19 cellular contexts compared by ENCODE assay signal in the genomic region with DNA sequence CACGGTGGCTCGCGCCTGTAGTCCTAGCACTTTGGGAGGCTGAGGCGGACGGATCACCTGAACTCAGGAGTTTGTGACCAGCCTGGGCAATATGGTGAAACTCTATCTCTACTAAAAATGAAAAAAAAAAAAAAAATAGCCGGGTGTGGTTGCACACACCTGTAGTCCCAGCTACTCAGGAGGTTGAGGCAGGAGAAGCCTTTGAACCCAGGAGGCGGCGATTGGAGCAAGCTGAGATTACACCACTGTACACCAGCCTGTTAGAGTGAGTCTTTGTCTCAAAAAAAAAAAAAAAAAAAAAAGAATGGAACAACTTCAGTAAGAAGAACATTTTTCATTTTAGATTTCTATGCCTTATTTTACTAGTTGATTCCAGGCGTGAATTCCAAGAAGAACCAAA. TPM values are rescaled to one million over a fixed set of nuclear protein-coding genes. Genes with fewer than 3 reads are reported as not detected.
DNase-seq lines count a peak whose midpoint lies in the region; ATAC-seq, FAIRE-seq and TF ChIP-seq lines count a peak whose summit lies in the region.
"Had no signal": no experiment of that assay in that cellular context is flagged by ENCODE, and none has a peak within 500 bp of the region (broad histone marks: within the 10 kb centered on the region; RNA-seq: fewer than 3 reads in every experiment).

No MANE protein-coding gene starts in this region.

- peaks cover 34% of the 10 kb centered on the region for H3K4me1 Mint-ChIP-seq in activated T-cell treated with anti-CD3 and anti-CD28 coated beads, Interleukin-2, amount 50 U/mL, for 72 hours (ENCODE audit: low read depth)
- H3K4me1 Mint-ChIP-seq in IgD-negative memory B cell = peaks cover 7 to 17% (median 11%) of the 10 kb centered on the region in 3 donors
- H3K4me1 Mint-ChIP-seq in stimulated activated memory B cell treated with anti-CD40 and anti-IgM and Interleukin-4, amounts not matched to agents 10 μg/mL and 1 μg/mL and 100 μg/mL, for 72 hours = peaks cover 20% of the 10 kb centered on the region

- BruUV-seq in GM12878 (replicated peaks; lab: Mats Ljungman, UMichigan) = no TSS peak

- ATAC-seq in activated T-cell treated with anti-CD3 and anti-CD28 coated beads, Interleukin-2, amount 50 U/mL, for 72 hours (replicated peaks in 1 of 2) = no peak
- no peak for ATAC-seq in GM12878
- ATAC-seq in stimulated activated memory B cell treated with anti-CD40 and anti-IgM and Interleukin-4, amounts not matched to agents 10 μg/mL and 1 μg/mL and 100 μg/mL, for 72 hours = no peak
- no peak for ATAC-seq in HG02973 (IDR thresholded peaks at IDR 0.05; ENCODE audit: unreplicated experiment)
- ATAC-seq: activated CD4-positive, CD25-positive, alpha-beta regulatory T cell treated with anti-CD3 and anti-CD28 coated beads, Interleukin-2, amount 50 U/mL, for 24 hours; K562; pancreas had no signal

- no peaks in the 10 kb centered on the region for H3K9me3 Mint-ChIP-seq in activated T-cell treated with anti-CD3 and anti-CD28 coated beads, Interleukin-2, amount 50 U/mL, for 72 hours
- H3K9me3 Mint-ChIP-seq in IgD-negative memory B cell = no peaks in the 10 kb centered on the region
- H3K9me3 Mint-ChIP-seq in stimulated activated memory B cell treated with anti-CD40 and anti-IgM and Interleukin-4, amounts not matched to agents 10 μg/mL and 1 μg/mL and 100 μg/mL, for 72 hours = no peaks in the 10 kb centered on the region

- peaks cover 4 to 7% of the 10 kb centered on the region in 2 experiments; a peak in 3 of 4 replicates for H3K36me3 ChIP-seq in GM12878 (ENCODE audit: control insufficient read depth in 2 of 2, insufficient read depth in 2 of 2, low read length in 1 of 2)
- peaks cover 7 to 9% of the 10 kb centered on the region in 2 donors for H3K36me3 ChIP-seq in small intestine (ENCODE audit: control insufficient read depth in 2 of 2, insufficient read depth in 2 of 2, low read length in 2 of 2)
- H3K36me3 ChIP-seq: uterus had no signal

- H3K9me3 ChIP-seq in GM12878 (replicated peaks; ENCODE audit: control insufficient read depth, insufficient read depth, low read length) (no peaks in the 10 kb centered on the region), small intestine (ENCODE audit: control insufficient read depth, low read depth) (no peaks in the 10 kb centered on the region)
- H3K9me3 ChIP-seq: pancreas, SJCRH30, uterus had no signal

- TF ChIP-seq CTCF in GM12878 (IDR thresholded peaks at IDR 0.05 in 2 of 3, conservative IDR thresholded peaks at IDR 0.05 in 1 of 3; ENCODE audit: control insufficient read depth in 2 of 3, extremely low read depth in 1 of 3, insufficient read depth in 1 of 3, low read depth in 3 of 3, low read length in 3 of 3) = no peak

- no peak for DNase-seq in activated T-cell treated with anti-CD3 and anti-CD28 coated beads, Interleukin-2, amount 50 U/mL, for 72 hours
- DNase-seq in activated T-cell treated with anti-CD3 and anti-CD28 coated beads for 4 hours (no peak), GM12878 (ENCODE audit: low read depth, low spot score) (no peak), small intestine (peak; percentile 92), NCI-H128 (lab: John Stamatoyannopoulos, UW; ENCODE audit: unreplicated experiment) (no peak)
- DNase-seq: ACHN; NCI-H187 treated with DMSO at 0.1 percent for 48 hours; pancreas; PC-9; SJCRH30; stimulated activated CD4-positive, alpha-beta T cell treated with anti-CD3 and anti-CD28 coated beads, Interleukin-1b, Interleukin-23, amount 100 ng/mL, for 48 hours; uterus had no signal

- RAD21 ChIA-PET in GM12878 (lab: Charles Lee; ENCODE audit: unreplicated experiment) = interaction anchor here (1.1 to 1.3 kb wide), 2 partner anchors 93 to 247 kb away, joined by 3 to 5 read pairs; no protein-coding TSS in a partner anchor

- H3K27ac ChIP-seq in GM12878 (ENCODE audit: control insufficient read depth, insufficient read depth) (no peak overlapping the region), small intestine (ENCODE audit: low read depth in 1 of 2, low read length in 1 of 2) (peak overlapping the region in 1 of 2 donors; percentile 64)
- H3K27ac ChIP-seq: pancreas, PC-9, SJCRH30, uterus had no signal

- H3K4me3 Mint-ChIP-seq in activated T-cell treated with anti-CD3 and anti-CD28 coated beads, Interleukin-2, amount 50 U/mL, for 72 hours = no peak overlapping the region
- H3K4me3 Mint-ChIP-seq in IgD-negative memory B cell = peak overlapping the region in 2 of 4 donors; percentile 57 to 96
- no peak overlapping the region for H3K4me3 Mint-ChIP-seq in stimulated activated memory B cell treated with anti-CD40 and anti-IgM and Interleukin-4, amounts not matched to agents 10 μg/mL and 1 μg/mL and 100 μg/mL, for 72 hours

- no peak for TF ChIP-seq POLR2A in GM12878 (IDR thresholded peaks at IDR 0.05; ENCODE audit: low read depth, low read length)

- H3K27me3 ChIP-seq in GM12878 (replicated peaks in 1 of 2; ENCODE audit: control insufficient read depth in 2 of 2, insufficient read depth in 2 of 2, low read length in 1 of 2) (no peaks in the 10 kb centered on the region), small intestine (ENCODE audit: control insufficient read depth in 2 of 2, insufficient read depth in 2 of 2, low read length in 2 of 2) (no peaks in the 10 kb centered on the region)
- H3K27me3 ChIP-seq: pancreas, SJCRH30, uterus had no signal

- no peak overlapping the region for H3K4me2 ChIP-seq in GM12878 (ENCODE audit: control insufficient read depth, insufficient read depth)
- H3K4me2 ChIP-seq: PC-9 had no signal

- peak overlapping the region; percentile 42 for H3K27ac Mint-ChIP-seq in activated T-cell treated with anti-CD3 and anti-CD28 coated beads, Interleukin-2, amount 50 U/mL, for 72 hours
- H3K27ac Mint-ChIP-seq in IgD-negative memory B cell = peak overlapping the region in 2 of 3 donors; percentile 42 to 59
- no peak overlapping the region for H3K27ac Mint-ChIP-seq in stimulated activated memory B cell treated with anti-CD40 and anti-IgM and Interleukin-4, amounts not matched to agents 10 μg/mL and 1 μg/mL and 100 μg/mL, for 72 hours

- CTCF ChIA-PET in GM12878 (lab: Yijun Ruan, JAX) = interaction anchor here (0.7 to 12.2 kb wide), 7 partner anchors 8 to 246 kb away, joined by 3 to 293 read pairs (median 3); a partner anchor contains a TSS

- H3K79me2 ChIP-seq in GM12878 (ENCODE audit: control insufficient read depth, insufficient read depth, low read length) = peaks cover 37% of the 10 kb centered on the region

- H3K4me3 ChIP-seq in GM12878 = no peak overlapping the region
- H3K4me3 ChIP-seq in small intestine (ENCODE audit: low read depth in 1 of 2, low read length in 2 of 2) = no peak overlapping the region
- H3K4me3 ChIP-seq: K562, pancreas, PC-9, SJCRH30, uterus had no signal

- SMC1A ChIA-PET in GM12878 (lab: Charles Lee; ENCODE audit: uncharacterized antibody, unreplicated experiment) = interaction anchor here (1.0 kb wide), 1 partner anchor 217 kb away, joined by 3 read pairs; no protein-coding TSS in a partner anchor

- H3K36me3 Mint-ChIP-seq in activated T-cell treated with anti-CD3 and anti-CD28 coated beads, Interleukin-2, amount 50 U/mL, for 72 hours (ENCODE audit: insufficient read depth in 2 of 2) = peaks cover 10 to 20% of the 10 kb centered on the region in 2 donors
- no peaks in the 10 kb centered on the region for H3K36me3 Mint-ChIP-seq in IgD-negative memory B cell
- peaks cover 15% of the 10 kb centered on the region for H3K36me3 Mint-ChIP-seq in stimulated activated memory B cell treated with anti-CD40 and anti-IgM and Interleukin-4, amounts not matched to agents 10 μg/mL and 1 μg/mL and 100 μg/mL, for 72 hours

- FAIRE-seq in GM12878 (lab: Jason Lieb, UNC) (no peak), small intestine (lab: Jason Lieb, UNC) (no peak)
- FAIRE-seq: bronchial epithelial cell, endothelial cell of umbilical vein, K562, pancreas had no signal

- H3K4me1 ChIP-seq in GM12878 (ENCODE audit: control insufficient read depth, insufficient read depth, low read length) = no peaks in the 10 kb centered on the region; the same call in 1 of the 2 replicates
- no peaks in the 10 kb centered on the region for H3K4me1 ChIP-seq in small intestine (ENCODE audit: control insufficient read depth in 2 of 2, insufficient read depth in 1 of 2, low read depth in 1 of 2, low read length in 1 of 2)
- H3K4me1 ChIP-seq: SJCRH30, uterus had no signal

- no peak for TF ChIP-seq RAD21 in GM12878 (IDR thresholded peaks at IDR 0.05; ENCODE audit: insufficient read depth, low read depth, low read length)

- H3K9ac ChIP-seq in GM12878 (ENCODE audit: control insufficient read depth, insufficient read depth, low read length) = peak overlapping the region; percentile 9; the same call in 1 of the 2 replicates

- no peak for TF ChIP-seq EP300 in GM12878 (IDR thresholded peaks at IDR 0.05; ENCODE audit: borderline replicate concordance in 1 of 2, control insufficient read depth in 1 of 2, low read depth in 2 of 2, low read length in 2 of 2)

- H4K20me1 ChIP-seq in GM12878 (ENCODE audit: control insufficient read depth, insufficient read depth) = no peaks in the 10 kb centered on the region

- POLR2A ChIA-PET in GM12878 (lab: Charles Lee) = no interaction called here

- intact Hi-C loops in GM12878 (cut with micrococcal nuclease; ENCODE audit: unreplicated experiment) = no loop called here

- in situ Hi-C loops in GM12878 (cut with MboI) = no loop called here

- no peaks in the 10 kb centered on the region for H3K27me3 Mint-ChIP-seq in activated T-cell treated with anti-CD3 and anti-CD28 coated beads, Interleukin-2, amount 50 U/mL, for 72 hours (ENCODE audit: low read depth)
- no peaks in the 10 kb centered on the region for H3K27me3 Mint-ChIP-seq in IgD-negative memory B cell
- no peaks in the 10 kb centered on the region for H3K27me3 Mint-ChIP-seq in stimulated activated memory B cell treated with anti-CD40 and anti-IgM and Interleukin-4, amounts not matched to agents 10 μg/mL and 1 μg/mL and 100 μg/mL, for 72 hours

- H2AFZ ChIP-seq in GM12878 (ENCODE audit: control insufficient read depth, low read depth, low read length) = no peak overlapping the region
- H2AFZ ChIP-seq: PC-9 had no signal

- WGBS in GM12878 (ENCODE audit: insufficient coverage, insufficient replicate concordance, low lambda C conversion rate, missing lambda C conversion rate) = 97% methylated on average over 9 of the region's 9 CpGs
- WGBS in small intestine, 3 donors = 31 to 69% (median 37%) methylated on average over 9 of the region's 9 CpGs

RNA-seq across cellular contexts. Expression of a gene that starts 2.7 kb away (rescaled TPM):
- total RNA-seq in activated T-cell treated with anti-CD3 and anti-CD28 coated beads, Interleukin-2, amount 50 U/mL, for 72 hours = 100 to 1,000 TPM in 1 of 2 donors, 10 to 100 TPM in 1; 88.3 to 114 TPM
- polyA plus RNA-seq in IgD-negative memory B cell (32.3 TPM), GM12878 (2011; rRNA removed) (80.8 and 92.9 TPM in 2 replicates), GM12878 (2014; fragmentation: Illumina TruSeq; extraction: Trizol) (59.6 and 65.9 TPM in 2 replicates), GM12878 (2014; fragmentation: Nextera tagmentation; extraction: Ambion mirVana) (100 to 1,000 TPM; 127 to 135 TPM), GM12878 (2014; rRNA removed) (83.2 and 87.8 TPM in 2 replicates), GM12878 (2016; fragmentation: Nextera tagmentation; extraction: Ambion mirVana) (100 to 1,000 TPM; 103 to 104 TPM), small intestine (10 to 100 TPM; 39.4 to 49.6 (median 46.3) TPM)
- 89.4 and 98.6 TPM in 2 replicates for total RNA-seq in GM12878 (2013; cell fraction: nucleolus; rRNA removed)
- total RNA-seq in GM12878 (2014; rRNA removed) (47.1 and 57.8 TPM in 2 replicates), GM12878 (2014; rRNA removed; fragmentation: Illumina TruSeq; extraction: Trizol) (52.9 and 54.0 TPM in 2 replicates), GM12878 (2021) (82.5 and 97.9 TPM in 2 replicates)
- 58.6 TPM for polyA plus RNA-seq in GM12878 (2011; ENCODE audit: low read depth)
- 112 and 130 TPM in 2 replicates for polyA plus RNA-seq in GM12878 (2011; cell fraction: cytosol; rRNA removed)
- polyA plus RNA-seq in GM12878 (2011; cell fraction: nucleus; rRNA removed) = 362 and 389 TPM in 2 replicates
- 37.7 and 46.3 TPM in 2 replicates for polyA plus RNA-seq in GM12878 (2012)
- 80.2 and 80.8 TPM in 2 replicates for polyA minus RNA-seq in GM12878 (2011; rRNA and poly(A)+ RNA removed)
- 24.1 and 34.9 TPM in 2 replicates for polyA minus RNA-seq in GM12878 (2011; cell fraction: cytosol; rRNA and poly(A)+ RNA removed)
- polyA minus RNA-seq in GM12878 (2011; cell fraction: nucleus; rRNA and poly(A)+ RNA removed) = 54.2 and 98.1 TPM in 2 replicates

RNA-seq across cellular contexts. Expression of a gene that starts 25.4 kb away (rescaled TPM):
- total RNA-seq in activated T-cell treated with anti-CD3 and anti-CD28 coated beads, Interleukin-2, amount 50 U/mL, for 72 hours = 100 to 1,000 TPM; 361 to 368 TPM
- polyA plus RNA-seq in IgD-negative memory B cell (391 TPM), GM12878 (2011; rRNA removed) (603 and 801 TPM in 2 replicates), GM12878 (2014; fragmentation: Illumina TruSeq; extraction: Trizol) (265 and 335 TPM in 2 replicates), GM12878 (2014; fragmentation: Nextera tagmentation; extraction: Ambion mirVana) (100 to 1,000 TPM; 709 to 767 TPM), GM12878 (2014; rRNA removed) (232 and 249 TPM in 2 replicates), GM12878 (2016; fragmentation: Nextera tagmentation; extraction: Ambion mirVana) (100 to 1,000 TPM; 755 to 803 TPM), small intestine (10 to 100 TPM; 64.3 to 76.1 (median 67.8) TPM)
- 19.8 and 21.3 TPM in 2 replicates for total RNA-seq in GM12878 (2013; cell fraction: nucleolus; rRNA removed)
- total RNA-seq in GM12878 (2014; rRNA removed) (163 and 207 TPM in 2 replicates), GM12878 (2014; rRNA removed; fragmentation: Illumina TruSeq; extraction: Trizol) (312 and 322 TPM in 2 replicates), GM12878 (2021) (506 and 514 TPM in 2 replicates)
- polyA plus RNA-seq in GM12878 (2011; ENCODE audit: low read depth) = 65.4 TPM
- 90.6 and 121 TPM in 2 replicates for polyA plus RNA-seq in GM12878 (2011; cell fraction: cytosol; rRNA removed)
- polyA plus RNA-seq in GM12878 (2011; cell fraction: nucleus; rRNA removed) = 80.5 and 124 TPM in 2 replicates
- 224 and 225 TPM in 2 replicates for polyA plus RNA-seq in GM12878 (2012)
- 63.9 and 102 TPM in 2 replicates for polyA minus RNA-seq in GM12878 (2011; rRNA and poly(A)+ RNA removed)
- 148 and 173 TPM in 2 replicates for polyA minus RNA-seq in GM12878 (2011; cell fraction: cytosol; rRNA and poly(A)+ RNA removed)
- 13.5 and 14.2 TPM in 2 replicates for polyA minus RNA-seq in GM12878 (2011; cell fraction: nucleus; rRNA and poly(A)+ RNA removed)

RNA-seq across cellular contexts. Expression of a gene that starts 53.2 kb away (rescaled TPM):
- total RNA-seq in activated T-cell treated with anti-CD3 and anti-CD28 coated beads, Interleukin-2, amount 50 U/mL, for 72 hours = 10 to 100 TPM; 77.1 to 80.9 TPM
- polyA plus RNA-seq in IgD-negative memory B cell (27.8 TPM), GM12878 (2011; rRNA removed) (26.2 and 34.9 TPM in 2 replicates), GM12878 (2014; fragmentation: Illumina TruSeq; extraction: Trizol) (31.7 and 41.3 TPM in 2 replicates), GM12878 (2014; fragmentation: Nextera tagmentation; extraction: Ambion mirVana) (1 to 10 TPM; 7.0 to 8.1 TPM), GM12878 (2014; rRNA removed) (36.4 and 40.2 TPM in 2 replicates), GM12878 (2016; fragmentation: Nextera tagmentation; extraction: Ambion mirVana) (10 to 100 TPM; 33.0 to 36.3 TPM), small intestine (10 to 100 TPM; 17.6 to 22.7 (median 22.1) TPM)
- total RNA-seq in GM12878 (2013; cell fraction: nucleolus; rRNA removed) = 70.6 and 92.6 TPM in 2 replicates
- total RNA-seq in GM12878 (2014; rRNA removed) (19.6 and 20.7 TPM in 2 replicates), GM12878 (2014; rRNA removed; fragmentation: Illumina TruSeq; extraction: Trizol) (13.5 and 14.3 TPM in 2 replicates), GM12878 (2021) (52.1 and 57.5 TPM in 2 replicates)
- 34.9 TPM for polyA plus RNA-seq in GM12878 (2011; ENCODE audit: low read depth)
- 25.9 and 26.0 TPM in 2 replicates for polyA plus RNA-seq in GM12878 (2011; cell fraction: cytosol; rRNA removed)
- 244 and 300 TPM in 2 replicates for polyA plus RNA-seq in GM12878 (2011; cell fraction: nucleus; rRNA removed)
- 51.0 and 62.2 TPM in 2 replicates for polyA plus RNA-seq in GM12878 (2012)
- polyA minus RNA-seq in GM12878 (2011; rRNA and poly(A)+ RNA removed) = 50.4 and 73.4 TPM in 2 replicates
- polyA minus RNA-seq in GM12878 (2011; cell fraction: cytosol; rRNA and poly(A)+ RNA removed) = 9.0 and 14.0 TPM in 2 replicates
- 39.3 and 49.0 TPM in 2 replicates for polyA minus RNA-seq in GM12878 (2011; cell fraction: nucleus; rRNA and poly(A)+ RNA removed)

RNA-seq across cellular contexts. Expression of a gene that starts 53.5 kb away (rescaled TPM):
- 10 to 100 TPM; 42.8 to 43.0 TPM for total RNA-seq in activated T-cell treated with anti-CD3 and anti-CD28 coated beads, Interleukin-2, amount 50 U/mL, for 72 hours
- polyA plus RNA-seq in IgD-negative memory B cell = 101 TPM
- 40.8 and 41.5 TPM in 2 replicates for total RNA-seq in GM12878 (2013; cell fraction: nucleolus; rRNA removed)
- total RNA-seq in GM12878 (2014; rRNA removed) = 105 and 117 TPM in 2 replicates
- total RNA-seq in GM12878 (2014; rRNA removed; fragmentation: Illumina TruSeq; extraction: Trizol) = 89.6 and 101 TPM in 2 replicates
- 88.4 and 89.2 TPM in 2 replicates for total RNA-seq in GM12878 (2021)
- 40.9 TPM for polyA plus RNA-seq in GM12878 (2011; ENCODE audit: low read depth)
- 73.6 and 89.7 TPM in 2 replicates for polyA plus RNA-seq in GM12878 (2011; rRNA removed)
- polyA plus RNA-seq in GM12878 (2011; cell fraction: cytosol; rRNA removed) = 90.3 and 94.2 TPM in 2 replicates
- polyA plus RNA-seq in GM12878 (2011; cell fraction: nucleus; rRNA removed) = 68.9 and 73.0 TPM in 2 replicates
- 50.5 and 55.2 TPM in 2 replicates for polyA plus RNA-seq in GM12878 (2012)
- 71.2 and 101 TPM in 2 replicates for polyA plus RNA-seq in GM12878 (2014; fragmentation: Illumina TruSeq; extraction: Trizol)
- 100 to 1,000 TPM; 161 to 209 TPM for polyA plus RNA-seq in GM12878 (2014; fragmentation: Nextera tagmentation; extraction: Ambion mirVana)
- 93.2 and 108 TPM in 2 replicates for polyA plus RNA-seq in GM12878 (2014; rRNA removed)
- polyA plus RNA-seq in GM12878 (2016; fragmentation: Nextera tagmentation; extraction: Ambion mirVana) = 100 to 1,000 TPM; 207 to 217 TPM
- polyA minus RNA-seq in GM12878 (2011; rRNA and poly(A)+ RNA removed) = 44.1 and 47.2 TPM in 2 replicates
- 16.8 and 20.8 TPM in 2 replicates for polyA minus RNA-seq in GM12878 (2011; cell fraction: cytosol; rRNA and poly(A)+ RNA removed)
- polyA minus RNA-seq in GM12878 (2011; cell fraction: nucleus; rRNA and poly(A)+ RNA removed) = 26.8 and 39.8 TPM in 2 replicates
- polyA plus RNA-seq in small intestine = 10 to 100 TPM; 67.0 to 88.6 (median 81.7) TPM

RNA-seq across cellular contexts. Expression of a gene that starts 53.8 kb away (rescaled TPM):
- total RNA-seq in activated T-cell treated with anti-CD3 and anti-CD28 coated beads, Interleukin-2, amount 50 U/mL, for 72 hours = 100 to 1,000 TPM; 162 to 188 TPM
- polyA plus RNA-seq in IgD-negative memory B cell = 150 TPM
- total RNA-seq in GM12878 (2013; cell fraction: nucleolus; rRNA removed) = 43.4 and 56.9 TPM in 2 replicates
- 150 and 158 TPM in 2 replicates for total RNA-seq in GM12878 (2014; rRNA removed)
- total RNA-seq in GM12878 (2014; rRNA removed; fragmentation: Illumina TruSeq; extraction: Trizol) = 324 and 357 TPM in 2 replicates
- total RNA-seq in GM12878 (2021) = 316 and 327 TPM in 2 replicates
- 208 TPM for polyA plus RNA-seq in GM12878 (2011; ENCODE audit: low read depth)
- 79.7 and 112 TPM in 2 replicates for polyA plus RNA-seq in GM12878 (2011; rRNA removed)
- polyA plus RNA-seq in GM12878 (2011; cell fraction: cytosol; rRNA removed) = 288 and 290 TPM in 2 replicates
- polyA plus RNA-seq in GM12878 (2011; cell fraction: nucleus; rRNA removed) = 199 and 203 TPM in 2 replicates
- 277 and 284 TPM in 2 replicates for polyA plus RNA-seq in GM12878 (2012)
- 101 and 318 TPM in 2 replicates for polyA plus RNA-seq in GM12878 (2014; fragmentation: Illumina TruSeq; extraction: Trizol)
- polyA plus RNA-seq in GM12878 (2014; fragmentation: Nextera tagmentation; extraction: Ambion mirVana) = 100 to 1,000 TPM in 1 of 2 experiments, 10 to 100 TPM in 1; 95.9 to 140 TPM
- polyA plus RNA-seq in GM12878 (2014; rRNA removed) = 339 and 341 TPM in 2 replicates
- polyA plus RNA-seq in GM12878 (2016; fragmentation: Nextera tagmentation; extraction: Ambion mirVana) = 100 to 1,000 TPM; 648 to 651 TPM
- 39.5 and 98.5 TPM in 2 replicates for polyA minus RNA-seq in GM12878 (2011; rRNA and poly(A)+ RNA removed)
- 111 and 140 TPM in 2 replicates for polyA minus RNA-seq in GM12878 (2011; cell fraction: cytosol; rRNA and poly(A)+ RNA removed)
- polyA minus RNA-seq in GM12878 (2011; cell fraction: nucleus; rRNA and poly(A)+ RNA removed) = 46.9 and 65.1 TPM in 2 replicates
- polyA plus RNA-seq in small intestine = 100 to 1,000 TPM; 377 to 758 (median 449) TPM
